15 cellular contexts compared by ENCODE assay signal in genomic region chr12:57732726-57733593, GRCh38. TPM values are rescaled to one million over a fixed set of nuclear protein-coding genes. Genes with fewer than 3 reads are reported as not detected.
"Had no signal": no experiment of that assay in that cellular context is flagged by ENCODE, and none has a peak within 500 bp of the region (broad histone marks: within the 10 kb centered on the region; RNA-seq: fewer than 3 reads in every experiment).

No MANE protein-coding gene starts in this region.

- ATAC-seq: body of pancreas, gastroesophageal sphincter had no signal

- H3K36me3 ChIP-seq: adrenal gland, gastroesophageal sphincter, tibial nerve, vagina had no signal

- H3K9me3 ChIP-seq: adrenal gland, body of pancreas, gastroesophageal sphincter, tibial nerve, vagina had no signal

- H3K4me3 ChIP-seq: adrenal gland, body of pancreas, gastroesophageal sphincter, skin epidermis, tibial nerve, vagina had no signal

- H3K79me2 ChIP-seq: parathyroid adenoma had no signal

- DNase-seq: activated CD4-positive, alpha-beta T cell treated with anti-CD3 and anti-CD28 coated beads, Interleukin-2, amount 50 U/mL, for 48 hours; activated CD4-positive, CD25-positive, alpha-beta regulatory T cell; activated gamma-delta T cell; body of pancreas; central memory CD4-positive, alpha-beta T cell; effector memory CD4-positive, alpha-beta T cell; mesendoderm; stimulated activated CD4-positive, alpha-beta T cell treated with anti-CD3 and anti-CD28 coated beads, Interleukin-4, amount 100 ng/mL, for 4 hours had no signal

- H2AFZ ChIP-seq: parathyroid adenoma had no signal

- H3K27ac ChIP-seq: adrenal gland, body of pancreas, gastroesophageal sphincter, parathyroid adenoma, skin epidermis, tibial nerve, vagina had no signal

RNA-seq across cellular contexts. Expression of gene AGAP2, which starts 5.6 kb away (rescaled TPM):
- total RNA-seq: kidney epithelial cell had no signal
